17 cellular contexts compared by ENCODE assay signal in the genomic region with DNA sequence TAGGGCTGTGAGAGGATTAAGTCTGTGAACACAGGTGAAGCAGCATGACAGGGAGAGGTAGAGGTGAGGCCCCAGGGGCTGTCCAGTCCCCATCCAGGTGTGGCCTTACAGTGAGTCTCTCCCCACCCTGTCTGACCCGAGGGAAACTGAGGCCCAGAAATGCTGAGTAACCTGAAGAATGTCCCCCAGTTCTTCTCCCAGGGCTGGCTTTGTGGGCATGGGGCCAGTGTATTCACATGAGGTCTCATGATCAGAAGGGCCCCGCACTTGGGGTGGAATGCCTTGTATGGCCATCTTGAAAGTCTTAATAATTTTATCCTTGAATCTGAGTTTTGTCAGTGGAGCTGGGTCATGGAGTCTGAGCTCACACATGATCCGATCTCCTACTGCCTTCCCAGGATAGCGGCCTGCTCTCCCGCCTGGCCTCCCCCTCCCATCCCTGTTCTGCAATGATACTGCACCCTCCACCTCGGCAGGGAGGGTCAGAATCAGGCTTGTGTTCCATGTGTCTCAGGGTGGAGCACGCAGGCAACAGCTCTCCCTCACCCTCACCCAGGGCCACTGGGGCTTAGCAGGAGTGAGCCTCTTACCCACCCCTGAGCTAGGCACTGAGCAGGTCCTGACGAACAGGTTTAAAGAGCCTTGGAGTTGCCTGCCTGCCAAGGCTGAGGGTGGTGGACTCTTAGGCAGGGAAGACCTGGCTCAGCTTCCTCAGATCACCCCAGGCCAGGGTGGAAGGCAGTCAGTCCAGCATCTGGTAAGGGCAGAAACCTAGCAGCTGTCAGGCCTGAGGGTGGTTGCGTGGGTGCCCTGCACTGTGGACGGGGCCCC. TPM values are rescaled to one million over a fixed set of nuclear protein-coding genes. Genes with fewer than 3 reads are reported as not detected.
DNase-seq lines count a peak whose midpoint lies in the region; ATAC-seq, FAIRE-seq and TF ChIP-seq lines count a peak whose summit lies in the region.
"Had no signal": no experiment of that assay in that cellular context is flagged by ENCODE, and none has a peak within 500 bp of the region (broad histone marks: within the 10 kb centered on the region; RNA-seq: fewer than 3 reads in every experiment).

No MANE protein-coding gene starts in this region.

- H3K36me3 ChIP-seq in Caco-2 (ENCODE audit: control insufficient read depth, insufficient read depth, low read length) (no peaks in the 10 kb centered on the region), small intestine (ENCODE audit: control insufficient read depth in 2 of 2, insufficient read depth in 2 of 2, low read length in 2 of 2) (no peaks in the 10 kb centered on the region)
- H3K36me3 ChIP-seq: brain microvascular endothelial cell had no signal

- H3K27ac ChIP-seq in small intestine (ENCODE audit: low read depth in 1 of 2, low read length in 1 of 2) = peak overlapping the region in 1 of 2 donors; percentile 32
- H3K27ac ChIP-seq: brain microvascular endothelial cell had no signal

- intact Hi-C loops in Caco-2 (cut with micrococcal nuclease; ENCODE audit: unreplicated experiment) = no loop called here
- intact Hi-C loops in posterior vena cava (cut with DNase I) = loop anchor here in 1 of 2 donors (5.0 kb wide), 2 partner anchors 218 to 663 kb away; no protein-coding TSS in a partner anchor

- WGBS in small intestine, 3 donors = 88 to 90% (median 89%) methylated on average over 10 of the region's 10 CpGs

- DNase-seq in Caco-2 (no peak), posterior vena cava (ENCODE audit: low spot score) (peak; percentile 73), activated T-cell treated with anti-CD3 and anti-CD28 coated beads for 4 hours (no peak), COR-L47 (lab: John Stamatoyannopoulos, UW) (no peak), small intestine (no peak)
- DNase-seq in effector memory CD8-positive, alpha-beta T cell = no peak
- DNase-seq: activated CD4-positive, alpha-beta T cell treated with anti-CD3 and anti-CD28 coated beads, Interleukin-2, amount 50 U/mL, for 1 hour; brain microvascular endothelial cell; NCI-H1436; NCI-H510A treated with DMSO at 0.1 percent for 48 hours had no signal

- POLR2A ChIA-PET in Caco-2 (lab: Charles Lee) = no interaction called here

- H3K27me3 ChIP-seq in Caco-2 (replicated peaks; ENCODE audit: control insufficient read depth, insufficient read depth, low read length) (no peaks in the 10 kb centered on the region), small intestine (ENCODE audit: control insufficient read depth in 2 of 2, insufficient read depth in 2 of 2, low read length in 2 of 2) (no peaks in the 10 kb centered on the region)
- H3K27me3 ChIP-seq: brain microvascular endothelial cell had no signal

- no peaks in the 10 kb centered on the region for H3K27me3 Mint-ChIP-seq in Caco-2 (ENCODE audit: insufficient read depth, unreplicated experiment)
- no peaks in the 10 kb centered on the region for H3K27me3 Mint-ChIP-seq in effector memory CD8-positive, alpha-beta T cell

- H3K4me1 Mint-ChIP-seq in Caco-2 (ENCODE audit: low read depth, unreplicated experiment) = peaks cover 21% of the 10 kb centered on the region
- peaks cover 19 to 24% of the 10 kb centered on the region in 2 donors for H3K4me1 Mint-ChIP-seq in effector memory CD8-positive, alpha-beta T cell (ENCODE audit: low read depth in 2 of 2)

- CTCF ChIA-PET in Caco-2 (lab: Charles Lee) = interaction anchor here (0.6 to 2.7 kb wide), 8 partner anchors 12 to 322 kb away, joined by 3 to 28 read pairs (median 6); no protein-coding TSS in a partner anchor

- H3K4me3 Mint-ChIP-seq in Caco-2 (ENCODE audit: unreplicated experiment) = no peak overlapping the region
- H3K4me3 Mint-ChIP-seq in effector memory CD8-positive, alpha-beta T cell = no peak overlapping the region

- peaks cover 5% of the 10 kb centered on the region for H3K36me3 Mint-ChIP-seq in Caco-2 (ENCODE audit: insufficient read depth, unreplicated experiment)
- peaks cover under 1% of the 10 kb centered on the region for H3K36me3 Mint-ChIP-seq in effector memory CD8-positive, alpha-beta T cell (ENCODE audit: insufficient read depth)
- H3K36me3 Mint-ChIP-seq: IgD-negative memory B cell had no signal

- TF ChIP-seq CTCF in Caco-2 (IDR thresholded peaks at IDR 0.05; ENCODE audit: insufficient read depth in 1 of 2, low read depth in 1 of 2, low read length in 1 of 2, severe bottlenecking in 1 of 2, unreplicated experiment in 1 of 2) = no peak

- no peaks in the 10 kb centered on the region for H3K9me3 Mint-ChIP-seq in Caco-2 (ENCODE audit: unreplicated experiment)
- no peaks in the 10 kb centered on the region for H3K9me3 Mint-ChIP-seq in effector memory CD8-positive, alpha-beta T cell
- H3K9me3 Mint-ChIP-seq: IgD-negative memory B cell had no signal

- H3K9me3 ChIP-seq in Caco-2 = no peaks in the 10 kb centered on the region
- H3K9me3 ChIP-seq in small intestine (ENCODE audit: control insufficient read depth, low read depth) = no peaks in the 10 kb centered on the region

- no TSS peak for BruUV-seq in Caco-2 (replicated peaks; lab: Mats Ljungman, UMichigan)

- FAIRE-seq in small intestine (lab: Jason Lieb, UNC) = no peak
- FAIRE-seq: endometrium, keratinocyte had no signal

- ATAC-seq in HG03442 (IDR thresholded peaks at IDR 0.05; ENCODE audit: unreplicated experiment) (peak; percentile 9), HG02870 (IDR thresholded peaks at IDR 0.05; ENCODE audit: unreplicated experiment) (no peak)
- ATAC-seq in effector memory CD8-positive, alpha-beta T cell (replicated peaks) = no peak

- peak overlapping the region; percentile 45 for H3K27ac Mint-ChIP-seq in Caco-2 (ENCODE audit: unreplicated experiment)
- peak overlapping the region; percentile 95 for H3K27ac Mint-ChIP-seq in effector memory CD8-positive, alpha-beta T cell
- H3K27ac Mint-ChIP-seq: IgD-negative memory B cell had no signal

- no peak overlapping the region for H3K4me3 ChIP-seq in Caco-2 (ENCODE audit: low read depth, low read length)
- H3K4me3 ChIP-seq in small intestine (ENCODE audit: low read depth in 1 of 2, low read length in 2 of 2) = no peak overlapping the region

- H3K4me1 ChIP-seq in Caco-2 (peaks cover 22% of the 10 kb centered on the region), small intestine (ENCODE audit: control insufficient read depth in 2 of 2, insufficient read depth in 1 of 2, low read depth in 1 of 2, low read length in 1 of 2) (no peaks in the 10 kb centered on the region)

RNA-seq across cellular contexts. Expression of gene NPFFR1, which starts 41.4 kb away (rescaled TPM):
- not detected in 2 replicates for total RNA-seq in Caco-2 (2022)
- not detected for total RNA-seq in posterior vena cava
- under 1 TPM in 1 of 3 donors, not detected in 2; 0.06 TPM for polyA plus RNA-seq in small intestine
- total RNA-seq: glomerular endothelial cell; T-helper 1 cell treated with Interleukin-12 subunit alpha and Interleukin-12 subunit beta and Interleukin-4 antibody, amounts not matched to agents 30 ng/mL and 1 ng/mL, for 36 hours had no signal
- polyA plus RNA-seq: IgD-negative memory B cell, keratinocyte had no signal

RNA-seq across cellular contexts. Expression of gene LRRC20, which starts 57.3 kb away (rescaled TPM):
- 27.1 and 28.1 TPM in 2 replicates for total RNA-seq in Caco-2 (2022)
- total RNA-seq in posterior vena cava = 1 to 10 TPM; 3.1 to 3.9 TPM
- polyA plus RNA-seq in small intestine = 10 to 100 TPM in 1 of 3 donors, 1 to 10 TPM in 1, under 1 TPM in 1; 0.89 to 10.9 (median 1.4) TPM
